In the genomic region with DNA sequence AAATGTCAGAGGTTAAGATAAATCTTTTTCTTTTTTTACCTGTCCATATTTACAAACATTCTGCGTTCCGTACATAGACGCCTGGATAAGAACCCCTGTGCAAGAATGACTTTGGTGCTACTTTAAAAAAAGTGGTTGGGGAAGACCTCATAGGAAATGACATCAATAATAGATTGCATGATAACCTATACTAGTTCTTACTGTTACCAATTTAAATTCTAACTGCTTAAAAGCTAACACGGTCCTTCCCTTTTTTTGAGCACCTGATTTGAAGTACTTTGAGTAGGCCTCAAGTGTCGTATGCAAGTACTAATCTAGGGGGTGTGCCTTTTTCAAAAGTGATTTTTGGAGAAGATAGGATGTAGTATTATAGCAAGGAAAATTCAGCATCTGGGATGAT, we compare ENCODE assay signal across 8 cellular contexts. TPM values are rescaled to one million over a fixed set of nuclear protein-coding genes. Genes with fewer than 3 reads are reported as not detected.
DNase-seq lines count a peak whose midpoint lies in the region; ATAC-seq and TF ChIP-seq lines count a peak whose summit lies in the region.

No MANE protein-coding gene starts in this region.

- H3K4ac ChIP-seq in mesenchymal stem cell (ENCODE audit: low read depth in 1 of 2, low read length in 2 of 2) = no peak overlapping the region

- peak overlapping the region; percentile 84 for H3K27ac ChIP-seq in DOHH2 (ENCODE audit: low read depth, low read length)
- H3K27ac ChIP-seq in MM.1S (ENCODE audit: low read length) = no peak overlapping the region
- no peak overlapping the region for H3K27ac ChIP-seq in mesenchymal stem cell (ENCODE audit: low read length, poor library complexity, severe bottlenecking)

- H4K91ac ChIP-seq in mesenchymal stem cell (ENCODE audit: low read length) = no peak overlapping the region

- WGBS in mesenchymal stem cell = no CpG with 5 or more reads among the region's 5 CpGs

- no peak for TF ChIP-seq CTCF in DOHH2 (IDR thresholded peaks at IDR 0.05; ENCODE audit: low read depth, low read length, poor library complexity, severe bottlenecking)
- TF ChIP-seq CTCF in MM.1S (IDR thresholded peaks at IDR 0.05; ENCODE audit: low read length) = no peak
- no peak for TF ChIP-seq CTCF in astrocyte of the spinal cord (IDR thresholded peaks at IDR 0.05; ENCODE audit: low read depth, low read length)

- H3K79me1 ChIP-seq in mesenchymal stem cell (replicated peaks; ENCODE audit: low read length, poor library complexity, severe bottlenecking) = no peaks in the 10 kb centered on the region

- no peak overlapping the region for H2BK15ac ChIP-seq in mesenchymal stem cell (ENCODE audit: low read depth, poor library complexity, severe bottlenecking)

- in situ Hi-C loops in astrocyte of the spinal cord (cut with HindIII; ENCODE audit: low sequenced_read_pairs) = no loop called here

- H3K4me3 ChIP-seq in DOHH2 (ENCODE audit: low read length) (peak overlapping the region; percentile 87), MM.1S (ENCODE audit: low read length) (no peak overlapping the region), astrocyte of the spinal cord (ENCODE audit: low read depth, low read length) (peak overlapping the region; percentile 89), mesenchymal stem cell (ENCODE audit: insufficient read depth in 1 of 2, low read depth in 1 of 2, low read length in 2 of 2) (peak overlapping the region in 1 of 2 experiments; percentile 86)

- H2AFZ ChIP-seq in MM.1S (ENCODE audit: low read length) (no peak overlapping the region), mesenchymal stem cell (ENCODE audit: low read depth, low read length) (no peak overlapping the region)

- ATAC-seq in HG03139 (IDR thresholded peaks at IDR 0.05; ENCODE audit: unreplicated experiment) (no peak), HG03159 (IDR thresholded peaks at IDR 0.05; ENCODE audit: unreplicated experiment) (no peak)

- no peak overlapping the region for H3K14ac ChIP-seq in mesenchymal stem cell (ENCODE audit: low read length in 2 of 2)

- H3K9ac ChIP-seq in MM.1S (ENCODE audit: low read length) (no peak overlapping the region), mesenchymal stem cell (ENCODE audit: low read length) (peak overlapping the region; percentile 97)

- H3K36me3 ChIP-seq in DOHH2 (ENCODE audit: control insufficient read depth, low read length) (peaks cover 38% of the 10 kb centered on the region), MM.1S (replicated peaks; ENCODE audit: insufficient read depth, low read length) (no peaks in the 10 kb centered on the region), mesenchymal stem cell (ENCODE audit: control insufficient read depth in 1 of 2, insufficient read depth in 2 of 2, low read depth in 1 of 2, low read length in 2 of 2) (peaks cover 0 to 5% of the 10 kb centered on the region in 2 experiments)

- H4K8ac ChIP-seq in mesenchymal stem cell (ENCODE audit: low read length) = no peak overlapping the region

- no peak overlapping the region for H2BK120ac ChIP-seq in mesenchymal stem cell (ENCODE audit: low read depth, low read length)

- no peak for DNase-seq in MM.1S
- DNase-seq in astrocyte of the spinal cord (ENCODE audit: low read depth, low spot score) = peak; percentile 22
- DNase-seq in mesenchymal stem cell = no peak
- DNase-seq in D341Med (ENCODE audit: low spot score) = no peak
- no peak for DNase-seq in amygdala (lab: John Stamatoyannopoulos, UW)

- H3K23ac ChIP-seq in mesenchymal stem cell (ENCODE audit: low read length in 2 of 2) = no peak overlapping the region

- H3K4me2 ChIP-seq in DOHH2 (ENCODE audit: low read length) = peak overlapping the region; percentile 63
- peak overlapping the region; percentile 80; the same call in 1 of the 2 replicates for H3K4me2 ChIP-seq in MM.1S (ENCODE audit: low read depth, low read length)
- H3K4me2 ChIP-seq in mesenchymal stem cell (ENCODE audit: low read length, poor library complexity, severe bottlenecking) = peak overlapping the region; percentile 55

- H3K4me1 ChIP-seq in DOHH2 (ENCODE audit: control insufficient read depth, low read length) = peaks cover 44% of the 10 kb centered on the region
- peaks cover 18% of the 10 kb centered on the region; the same call in 1 of the 2 replicates for H3K4me1 ChIP-seq in MM.1S (ENCODE audit: low read length)
- peaks cover 4% of the 10 kb centered on the region for H3K4me1 ChIP-seq in mesenchymal stem cell (ENCODE audit: control insufficient read depth, insufficient read depth, low read depth, low read length)

- H3K9me3 ChIP-seq in DOHH2 (ENCODE audit: control insufficient read depth, insufficient read depth, low read length) (no peaks in the 10 kb centered on the region), MM.1S (replicated peaks; ENCODE audit: insufficient read depth, low read length) (no peaks in the 10 kb centered on the region), mesenchymal stem cell (ENCODE audit: control insufficient read depth, low read length) (no peaks in the 10 kb centered on the region)

- no peaks in the 10 kb centered on the region for H3K27me3 ChIP-seq in DOHH2 (ENCODE audit: control insufficient read depth, low read length)
- no peaks in the 10 kb centered on the region for H3K27me3 ChIP-seq in MM.1S (replicated peaks; ENCODE audit: insufficient read depth, low read length)
- no peaks in the 10 kb centered on the region for H3K27me3 ChIP-seq in mesenchymal stem cell (ENCODE audit: control insufficient read depth in 1 of 2, insufficient read depth in 1 of 2, low read length in 2 of 2)

- H2BK5ac ChIP-seq in mesenchymal stem cell (ENCODE audit: low read depth, low read length, poor library complexity, severe bottlenecking) = no peak overlapping the region

- H3K9me2 ChIP-seq in DOHH2 (replicated peaks; ENCODE audit: control insufficient read depth, low read length) = no peaks in the 10 kb centered on the region
- no peaks in the 10 kb centered on the region for H3K9me2 ChIP-seq in MM.1S (replicated peaks; ENCODE audit: insufficient read depth, low read length)

- H3F3A ChIP-seq in DOHH2 (ENCODE audit: control insufficient read depth, insufficient read depth) = peaks cover 28% of the 10 kb centered on the region
- H3F3A ChIP-seq in MM.1S (ENCODE audit: insufficient read depth, low read length) = 0 out of 2 replicates have a peak, but pooled peaks cover 6% of the 10 kb centered on the region

- no peak overlapping the region for H2AK5ac ChIP-seq in mesenchymal stem cell (ENCODE audit: low read length, severe bottlenecking)

- H2BK12ac ChIP-seq in mesenchymal stem cell (ENCODE audit: low read length in 2 of 2) = no peak overlapping the region

- H4K20me1 ChIP-seq in DOHH2 (ENCODE audit: control insufficient read depth, insufficient read depth, low read depth, low read length) (peaks cover 11% of the 10 kb centered on the region; the same call in 1 of the 2 replicates), MM.1S (ENCODE audit: insufficient read depth, low read length) (no peaks in the 10 kb centered on the region)

- no peak overlapping the region for H3K18ac ChIP-seq in mesenchymal stem cell (ENCODE audit: low read depth in 1 of 2, low read length in 2 of 2)

- H3K79me2 ChIP-seq in DOHH2 (ENCODE audit: control insufficient read depth, low read length) = peaks cover 60% of the 10 kb centered on the region
- peaks cover 23% of the 10 kb centered on the region for H3K79me2 ChIP-seq in MM.1S (ENCODE audit: low read length)

RNA-seq across cellular contexts. Expression of gene SLC39A10, which starts 2.1 kb away (rescaled TPM):
- 21.0 TPM for polyA plus RNA-seq in mesenchymal stem cell (2013, experiment 1 of 2)
- 20.8 TPM for polyA plus RNA-seq in mesenchymal stem cell (2013, experiment 2 of 2)
